In the genomic region with DNA sequence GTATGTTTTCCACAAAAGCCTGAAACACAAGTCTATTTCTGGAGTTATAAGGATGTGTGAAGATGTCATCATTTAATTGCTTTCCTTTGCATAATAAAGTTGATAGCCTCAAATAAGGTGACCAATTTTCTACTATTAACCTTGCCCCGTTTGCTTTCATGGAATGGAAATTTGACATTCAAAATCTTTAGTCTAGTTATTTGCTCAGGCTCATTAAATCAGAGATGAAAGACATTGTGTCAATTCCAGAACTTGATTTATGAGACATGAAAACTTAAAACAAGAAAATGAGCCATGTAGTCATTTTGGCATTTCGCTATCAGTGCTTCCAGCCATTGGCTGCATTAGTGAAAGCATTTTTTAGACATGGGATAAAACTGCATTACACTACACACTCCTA, we compare ENCODE assay signal across 17 cellular contexts.
DNase-seq lines count a peak whose midpoint lies in the region; ATAC-seq and TF ChIP-seq lines count a peak whose summit lies in the region.
"Had no signal": no experiment of that assay in that cellular context is flagged by ENCODE, and none has a peak within 500 bp of the region (broad histone marks: within the 10 kb centered on the region; RNA-seq: fewer than 3 reads in every experiment).

No MANE protein-coding gene starts in this region.

- H3K27me3 Mint-ChIP-seq in CD4-positive, alpha-beta T cell = no peaks in the 10 kb centered on the region

- TF ChIP-seq RAD21 in neural cell (conservative IDR thresholded peaks at IDR 0.05) = no peak

- no TSS peak for BruUV-seq in PC-9 (replicated peaks; lab: Mats Ljungman, UMichigan)

- H3K79me2 ChIP-seq in PC-9 (ENCODE audit: low read depth) (no peaks in the 10 kb centered on the region), neural cell (replicated peaks; ENCODE audit: insufficient read depth, low read length) (no peaks in the 10 kb centered on the region)

- POLR2A ChIA-PET in HEK293 (lab: Yijun Ruan, JAX) = no interaction called here
- POLR2A ChIA-PET in PC-9 (lab: Charles Lee; ENCODE audit: unreplicated experiment) = interaction anchor here (0.6 kb wide), 1 partner anchor 1753 kb away, joined by 3 read pairs; no protein-coding TSS in a partner anchor
- POLR2A ChIA-PET in CD4-positive, alpha-beta T cell (lab: Charles Lee) = no interaction called here

- no peaks in the 10 kb centered on the region for H3K4me1 Mint-ChIP-seq in CD4-positive, alpha-beta T cell (ENCODE audit: low read depth)

- H3K27ac ChIP-seq in HEK293 (ENCODE audit: extremely low read depth, low read depth, low read length) (no peak overlapping the region), PC-9 (no peak overlapping the region), neural cell (ENCODE audit: low read length) (peak overlapping the region; percentile 43)
- no peak overlapping the region for H3K27ac ChIP-seq in CD4-positive, alpha-beta T cell (ENCODE audit: low read depth, low read length)
- H3K27ac ChIP-seq: GM23248 had no signal

- H3F3A ChIP-seq in PC-9 (ENCODE audit: insufficient read depth, low read depth) (no peaks in the 10 kb centered on the region), neural cell (ENCODE audit: insufficient read depth, low read length, poor library complexity, severe bottlenecking) (no peaks in the 10 kb centered on the region)

- ATAC-seq in GM21723 (IDR thresholded peaks at IDR 0.05; ENCODE audit: unreplicated experiment) (no peak), GM18907 (IDR thresholded peaks at IDR 0.05; ENCODE audit: unreplicated experiment) (no peak)
- no peak for ATAC-seq in CD4-positive, alpha-beta T cell (ENCODE audit: poor library complexity)
- ATAC-seq: CD8-positive, alpha-beta T cell; GM12878 had no signal

- no peaks in the 10 kb centered on the region for H3K9me3 ChIP-seq in HEK293 (ENCODE audit: control insufficient read depth, insufficient read depth, low read depth, low read length)
- H3K9me3 ChIP-seq in PC-9 (ENCODE audit: insufficient read depth, low read depth) = no peaks in the 10 kb centered on the region
- no peaks in the 10 kb centered on the region for H3K9me3 ChIP-seq in neural cell (ENCODE audit: low read length)
- no peaks in the 10 kb centered on the region for H3K9me3 ChIP-seq in CD4-positive, alpha-beta T cell (ENCODE audit: control insufficient read depth, low read length)

- H3K36me3 Mint-ChIP-seq in CD4-positive, alpha-beta T cell (ENCODE audit: low read depth) = no peaks in the 10 kb centered on the region
- H3K36me3 Mint-ChIP-seq: CD8-positive, alpha-beta T cell had no signal

- H3K36me3 ChIP-seq in HEK293 (ENCODE audit: control insufficient read depth in 2 of 2, insufficient read depth in 1 of 2, low read length in 2 of 2) = no peaks in the 10 kb centered on the region
- H3K36me3 ChIP-seq in PC-9 (ENCODE audit: low read depth) = no peaks in the 10 kb centered on the region
- no peaks in the 10 kb centered on the region for H3K36me3 ChIP-seq in neural cell (ENCODE audit: insufficient read depth, low read length)

- no peak overlapping the region for H3K4me3 ChIP-seq in HEK293 (ENCODE audit: low read depth, low read length)
- no peak overlapping the region for H3K4me3 ChIP-seq in PC-9
- H3K4me3 ChIP-seq in neural cell (ENCODE audit: low read length) = no peak overlapping the region
- H3K4me3 ChIP-seq: GM12878, GM23248 had no signal

- H3K9me2 ChIP-seq in PC-9 (ENCODE audit: insufficient read depth) (no peaks in the 10 kb centered on the region), neural cell (ENCODE audit: insufficient read depth, low read length) (no peaks in the 10 kb centered on the region)

- no peak overlapping the region for H3K27ac Mint-ChIP-seq in CD4-positive, alpha-beta T cell
- H3K27ac Mint-ChIP-seq: CD8-positive, alpha-beta T cell had no signal

- no peaks in the 10 kb centered on the region for H3K27me3 ChIP-seq in PC-9 (ENCODE audit: insufficient read depth, low read depth)
- H3K27me3 ChIP-seq in neural cell (ENCODE audit: insufficient read depth, low read depth, low read length) = no peaks in the 10 kb centered on the region
- no peaks in the 10 kb centered on the region for H3K27me3 ChIP-seq in CD4-positive, alpha-beta T cell (ENCODE audit: control insufficient read depth, insufficient read depth, low read length)

- no peak overlapping the region for H3K9ac ChIP-seq in neural cell (ENCODE audit: low read length)
- H3K9ac ChIP-seq: GM23248 had no signal

- CTCF ChIA-PET in HEK293 (lab: Yijun Ruan, JAX) = interaction anchor here (0.7 kb wide), 1 partner anchor 77 kb away, joined by 3 read pairs; no protein-coding TSS in a partner anchor
- CTCF ChIA-PET in PC-9 (lab: Charles Lee) = no interaction called here
- CTCF ChIA-PET in CD4-positive, alpha-beta T cell (lab: Charles Lee) = no interaction called here

- H2AFZ ChIP-seq in PC-9 (peak overlapping the region; percentile 48; the same call in 1 of the 2 replicates), neural cell (ENCODE audit: low read depth, low read length) (no peak overlapping the region)
- H2AFZ ChIP-seq: GM23248 had no signal

- TF ChIP-seq CTCF in HEK293 (tag by site-specific recombination; IDR thresholded peaks at IDR 0.05) = no peak
- TF ChIP-seq CTCF in PC-9 (conservative IDR thresholded peaks at IDR 0.05) = no peak
- no peak for TF ChIP-seq CTCF in neural cell (IDR thresholded peaks at IDR 0.05; ENCODE audit: poor library complexity, severe bottlenecking)
- TF ChIP-seq CTCF in CD4-positive, alpha-beta T cell (IDR thresholded peaks at IDR 0.05) = no peak

- H3K4me2 ChIP-seq in PC-9 (no peak overlapping the region), neural cell (ENCODE audit: low read length) (no peak overlapping the region)

- H3K9me3 Mint-ChIP-seq in CD4-positive, alpha-beta T cell = no peaks in the 10 kb centered on the region
- H3K9me3 Mint-ChIP-seq: CD8-positive, alpha-beta T cell had no signal

- H4K20me1 ChIP-seq in PC-9 (ENCODE audit: insufficient read depth) (no peaks in the 10 kb centered on the region), neural cell (ENCODE audit: insufficient read depth) (no peaks in the 10 kb centered on the region)

- TF ChIP-seq EP300 in neural cell (conservative IDR thresholded peaks at IDR 0.05; ENCODE audit: poor library complexity, severe bottlenecking) = peak; percentile 91

- H3K4me1 ChIP-seq in HEK293 (ENCODE audit: control insufficient read depth, insufficient read depth, low read length) = no peaks in the 10 kb centered on the region
- no peaks in the 10 kb centered on the region for H3K4me1 ChIP-seq in PC-9 (replicated peaks; ENCODE audit: insufficient read depth)

- intact Hi-C loops in PC-9 (cut with micrococcal nuclease; ENCODE audit: unreplicated experiment) = no loop called here
- intact Hi-C loops in CD4-positive, alpha-beta T cell (cut with DNase I, micrococcal nuclease) = no loop called here

- no peak overlapping the region for H3K4me3 Mint-ChIP-seq in CD4-positive, alpha-beta T cell
- H3K4me3 Mint-ChIP-seq: CD8-positive, alpha-beta T cell had no signal

- DNase-seq in NCI-H146 (lab: John Stamatoyannopoulos, UW) (peak; percentile 61), PC-9 (no peak)
- no peak for DNase-seq in CD4-positive, alpha-beta T cell
- DNase-seq: C1 segment of cervical spinal cord; CD8-positive, alpha-beta T cell; DMS 273 treated with DMSO at 0.1 percent for 48 hours; DMS79; EL; GDM1; GM23248; H7; HCEC 1CT had no signal

TF ChIP-seq in HEK293, 187 proteins besides CTCF, POLR2A, EP300 and RAD21 (continues in another document):
- TF ChIP-seq GFI1B (tag by site-specific recombination; IDR thresholded peaks at IDR 0.05) (no peak), TCF7L2 (IDR thresholded peaks at IDR 0.05; ENCODE audit: borderline replicate concordance, low read depth, low read length) (0 out of 2 replicates have a peak, but pooled peaks have one; percentile 30), ZNF341 (tag by site-specific recombination; IDR thresholded peaks at IDR 0.05; ENCODE audit: low read depth) (no peak), ZNF302 (tag by site-specific recombination; IDR thresholded peaks at IDR 0.05; ENCODE audit: low read depth) (no peak), ZNF837 (tag by site-specific recombination; IDR thresholded peaks at IDR 0.05) (no peak)
- TF ChIP-seq, protein P1, sequence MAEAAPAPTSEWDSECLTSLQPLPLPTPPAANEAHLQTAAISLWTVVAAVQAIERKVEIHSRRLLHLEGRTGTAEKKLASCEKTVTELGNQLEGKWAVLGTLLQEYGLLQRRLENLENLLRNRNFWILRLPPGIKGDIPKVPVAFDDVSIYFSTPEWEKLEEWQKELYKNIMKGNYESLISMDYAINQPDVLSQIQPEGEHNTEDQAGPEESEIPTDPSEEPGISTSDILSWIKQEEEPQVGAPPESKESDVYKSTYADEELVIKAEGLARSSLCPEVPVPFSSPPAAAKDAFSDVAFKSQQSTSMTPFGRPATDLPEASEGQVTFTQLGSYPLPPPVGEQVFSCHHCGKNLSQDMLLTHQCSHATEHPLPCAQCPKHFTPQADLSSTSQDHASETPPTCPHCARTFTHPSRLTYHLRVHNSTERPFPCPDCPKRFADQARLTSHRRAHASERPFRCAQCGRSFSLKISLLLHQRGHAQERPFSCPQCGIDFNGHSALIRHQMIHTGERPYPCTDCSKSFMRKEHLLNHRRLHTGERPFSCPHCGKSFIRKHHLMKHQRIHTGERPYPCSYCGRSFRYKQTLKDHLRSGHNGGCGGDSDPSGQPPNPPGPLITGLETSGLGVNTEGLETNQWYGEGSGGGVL (tag by site-specific recombination; IDR thresholded peaks at IDR 0.05) = no peak

TF ChIP-seq in neural cell, 6 proteins besides CTCF, POLR2A, EP300 and RAD21 (continues in another document):
- TF ChIP-seq EZH2 (IDR thresholded peaks at IDR 0.05; ENCODE audit: borderline replicate concordance, insufficient read depth, low read length, poor library complexity, severe bottlenecking) (no peak), TAF1 (IDR thresholded peaks at IDR 0.05; ENCODE audit: low read depth) (no peak), POLR2AphosphoS5 (IDR thresholded peaks at IDR 0.05) (no peak)
